In the genomic region with DNA sequence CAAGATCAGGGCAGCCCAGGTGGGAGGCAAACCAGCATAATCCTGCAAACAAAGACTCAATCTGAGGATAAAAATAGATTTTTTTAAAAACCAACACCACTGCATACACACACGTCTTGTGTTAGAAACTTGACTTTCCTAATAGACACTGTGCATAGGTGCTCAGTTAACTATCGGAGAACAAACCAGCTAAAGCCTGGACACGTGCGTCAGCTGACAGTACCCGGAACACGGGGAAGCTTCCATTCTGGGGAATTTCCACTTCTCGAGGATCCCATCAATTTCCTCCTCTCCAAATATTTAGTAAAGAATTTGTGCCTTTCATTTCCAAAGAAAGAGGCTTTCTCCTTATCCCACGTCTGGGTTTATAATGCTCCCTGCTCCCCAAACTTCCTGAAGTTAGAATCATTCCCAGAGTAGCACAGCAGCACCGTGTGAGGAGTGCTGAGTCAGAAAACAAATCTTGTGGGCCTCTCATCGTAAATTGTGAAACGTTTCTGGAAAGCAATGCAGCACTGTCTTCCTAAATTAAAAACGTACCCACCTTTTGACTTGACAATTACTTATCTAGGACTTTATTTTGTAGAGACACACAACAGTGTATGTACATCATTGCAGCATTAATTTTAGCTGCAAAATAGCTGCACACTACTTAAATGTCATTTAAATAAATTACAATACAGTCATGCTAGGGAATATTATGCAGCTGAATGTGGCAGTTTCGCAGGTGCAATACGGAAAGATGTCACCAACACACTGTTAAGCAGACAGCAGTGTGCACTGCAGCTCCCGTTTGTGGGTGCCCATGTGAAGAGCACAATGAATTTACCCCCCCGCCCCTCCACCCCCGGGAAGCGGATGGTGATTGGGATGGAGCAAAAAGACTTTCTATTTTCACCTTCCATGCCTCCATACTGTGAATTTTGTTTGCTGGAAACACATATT, we compare ENCODE assay signal across 1 cellular context.
TF ChIP-seq lines count a peak whose summit lies in the region.

No MANE protein-coding gene starts in this region.

TF ChIP-seq in H1, 55 proteins besides CTCF, POLR2A, EP300 and RAD21:
- TF ChIP-seq SAP30 (IDR thresholded peaks at IDR 0.05; ENCODE audit: insufficient read depth, insufficient replicate concordance, low read length) (no peak), MAX (IDR thresholded peaks at IDR 0.05) (no peak), RBBP5 (IDR thresholded peaks at IDR 0.05; ENCODE audit: borderline replicate concordance, low read depth, low read length) (no peak), CHD2 (IDR thresholded peaks at IDR 0.05; ENCODE audit: low read length) (no peak), SUZ12 (IDR thresholded peaks at IDR 0.05; ENCODE audit: low read length) (no peak), SP1 (IDR thresholded peaks at IDR 0.05; ENCODE audit: low read depth, low read length) (no peak), NRF1 (IDR thresholded peaks at IDR 0.05; ENCODE audit: low read depth, low read length) (no peak), KDM5A (IDR thresholded peaks at IDR 0.05; ENCODE audit: low read length) (no peak), ZNF274 (IDR thresholded peaks at IDR 0.05; ENCODE audit: borderline replicate concordance, extremely low read depth, low read length) (no peak), TAF1 (IDR thresholded peaks at IDR 0.05; ENCODE audit: low read depth, low read length) (no peak), RNF2 (IDR thresholded peaks at IDR 0.05; ENCODE audit: borderline replicate concordance, low read depth, low read length, missing control alignments, poor library complexity, severe bottlenecking) (no peak), BRCA1 (IDR thresholded peaks at IDR 0.05; ENCODE audit: low read depth, low read length) (no peak)
- TF ChIP-seq, protein P1, sequence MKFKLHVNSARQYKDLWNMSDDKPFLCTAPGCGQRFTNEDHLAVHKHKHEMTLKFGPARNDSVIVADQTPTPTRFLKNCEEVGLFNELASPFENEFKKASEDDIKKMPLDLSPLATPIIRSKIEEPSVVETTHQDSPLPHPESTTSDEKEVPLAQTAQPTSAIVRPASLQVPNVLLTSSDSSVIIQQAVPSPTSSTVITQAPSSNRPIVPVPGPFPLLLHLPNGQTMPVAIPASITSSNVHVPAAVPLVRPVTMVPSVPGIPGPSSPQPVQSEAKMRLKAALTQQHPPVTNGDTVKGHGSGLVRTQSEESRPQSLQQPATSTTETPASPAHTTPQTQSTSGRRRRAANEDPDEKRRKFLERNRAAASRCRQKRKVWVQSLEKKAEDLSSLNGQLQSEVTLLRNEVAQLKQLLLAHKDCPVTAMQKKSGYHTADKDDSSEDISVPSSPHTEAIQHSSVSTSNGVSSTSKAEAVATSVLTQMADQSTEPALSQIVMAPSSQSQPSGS (IDR thresholded peaks at IDR 0.05; ENCODE audit: low read length): no peak
- TF ChIP-seq, protein P2, sequence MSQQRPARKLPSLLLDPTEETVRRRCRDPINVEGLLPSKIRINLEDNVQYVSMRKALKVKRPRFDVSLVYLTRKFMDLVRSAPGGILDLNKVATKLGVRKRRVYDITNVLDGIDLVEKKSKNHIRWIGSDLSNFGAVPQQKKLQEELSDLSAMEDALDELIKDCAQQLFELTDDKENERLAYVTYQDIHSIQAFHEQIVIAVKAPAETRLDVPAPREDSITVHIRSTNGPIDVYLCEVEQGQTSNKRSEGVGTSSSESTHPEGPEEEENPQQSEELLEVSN (IDR thresholded peaks at IDR 0.05): no peak
